In genomic region chr1:41381691-41382530, GRCh38 we compare ENCODE assay signal across 8 cellular contexts. TPM values are rescaled to one million over a fixed set of nuclear protein-coding genes. Genes with fewer than 3 reads are reported as not detected.
DNase-seq lines count a peak whose midpoint lies in the region; ATAC-seq and TF ChIP-seq lines count a peak whose summit lies in the region.

No MANE protein-coding gene starts in this region.

- 3% methylated on average over 8 of the region's 120 CpGs for WGBS in suprapubic skin

- H3K4me3 ChIP-seq in suprapubic skin = peak overlapping the region; percentile 61

- H3K9me3 ChIP-seq in suprapubic skin = no peaks in the 10 kb centered on the region

- no peaks in the 10 kb centered on the region for H3K27me3 ChIP-seq in suprapubic skin

- TF ChIP-seq CTCF in suprapubic skin (IDR thresholded peaks at IDR 0.05) = no peak

- peak; percentile 67 for DNase-seq in ELR (ENCODE audit: low read depth)
- DNase-seq in RPMI7951 (ENCODE audit: low read depth) = peak; percentile 23
- peak; percentile 19 for DNase-seq in cerebellum (ENCODE audit: low spot score)
- DNase-seq in left lobe of liver (ENCODE audit: low spot score) = no peak
- no peak for DNase-seq in suprapubic skin (ENCODE audit: low spot score in 2 of 2)
- no peak for DNase-seq in NCI-H1694 (lab: John Stamatoyannopoulos, UW)
- no peak for DNase-seq in NCI-H524 treated with DMSO at 0.1 percent for 48 hours (lab: John Stamatoyannopoulos, UW)

- ATAC-seq in left lobe of liver = peak; percentile 48
- no peak for ATAC-seq in GM21717 (IDR thresholded peaks at IDR 0.05; ENCODE audit: unreplicated experiment)

- peaks cover 5% of the 10 kb centered on the region for H3K36me3 ChIP-seq in suprapubic skin

- peak in 1 of 2 donors; percentile 27 for TF ChIP-seq POLR2A in suprapubic skin (IDR thresholded peaks at IDR 0.05)

- TF ChIP-seq EP300 in suprapubic skin (IDR thresholded peaks at IDR 0.05) = no peak

- H3K4me1 ChIP-seq in suprapubic skin = peaks cover 53% of the 10 kb centered on the region

- H3K27ac ChIP-seq in suprapubic skin = peak overlapping the region; percentile 81

RNA-seq across cellular contexts. Expression of gene FOXO6, which starts 20.7 kb away (rescaled TPM):
- not detected in 2 replicates for total RNA-seq in RPMI7951 (2014; rRNA removed; shearing (Covaris generic))
- total RNA-seq in cerebellum = 1.3 TPM
- 0.38 TPM for total RNA-seq in left lobe of liver
- 1 to 10 TPM; 1.4 to 2.8 (median 1.6) TPM for total RNA-seq in suprapubic skin

Comparison
In these comparisons a context has a peak if more than half of its experiments do, and no peak if none do; other contexts are left out.
1. DNase-seq: peak in ELR (single experiment), RPMI7951 (single experiment) and cerebellum (single experiment); none in left lobe of liver (single experiment), suprapubic skin (0 of 2), NCI-H1694 (single experiment) and NCI-H524 treated with DMSO at 0.1 percent for 48 hours (single experiment).